1 cellular context compared by ENCODE assay signal in genomic region chr2:137838255-137839092, GRCh38.
TF ChIP-seq lines count a peak whose summit lies in the region.

No MANE protein-coding gene starts in this region.

TF ChIP-seq in WTC11, 78 proteins besides CTCF, POLR2A, EP300 and RAD21 (continued from another document):
- no peak for TF ChIP-seq HMGXB4 (CRISPR knock-in tag; IDR thresholded peaks at IDR 0.05)
- no peak for TF ChIP-seq ESRRA (CRISPR knock-in tag; IDR thresholded peaks at IDR 0.05; ENCODE audit: borderline replicate concordance)
- no peak for TF ChIP-seq PRDM15 (CRISPR knock-in tag; IDR thresholded peaks at IDR 0.05)
- TF ChIP-seq ZNF671 (CRISPR knock-in tag; IDR thresholded peaks at IDR 0.05) = no peak
- TF ChIP-seq ZNF416 (CRISPR knock-in tag; IDR thresholded peaks at IDR 0.05) = no peak
- no peak for TF ChIP-seq NR1H2 (CRISPR knock-in tag; IDR thresholded peaks at IDR 0.05)
